ENCODE assay signal across 30 cellular contexts in the genomic region with DNA sequence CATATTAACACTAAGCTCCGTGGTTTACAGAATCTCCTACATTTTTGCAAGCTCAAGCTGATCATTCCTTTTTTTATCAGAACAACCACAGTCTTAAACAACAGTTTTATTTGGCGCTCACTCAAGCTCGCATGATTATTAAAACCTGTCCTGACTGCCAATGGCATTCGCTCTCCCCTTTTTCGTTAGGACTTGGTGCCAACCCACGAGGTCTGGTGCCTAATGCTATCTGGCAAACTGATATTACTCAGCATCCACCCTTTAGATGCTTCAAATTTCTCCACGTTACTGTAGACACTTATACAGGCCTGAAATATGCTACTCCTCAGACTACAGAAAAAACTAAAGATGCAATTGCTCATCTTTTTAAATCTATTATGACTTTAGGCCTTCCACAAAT. TPM values are rescaled to one million over a fixed set of nuclear protein-coding genes. Genes with fewer than 3 reads are reported as not detected.
DNase-seq lines count a peak whose midpoint lies in the region; ATAC-seq and TF ChIP-seq lines count a peak whose summit lies in the region.
"Had no signal": no experiment of that assay in that cellular context is flagged by ENCODE, and none has a peak within 500 bp of the region (broad histone marks: within the 10 kb centered on the region; RNA-seq: fewer than 3 reads in every experiment).

No MANE protein-coding gene starts in this region.

- peak overlapping the region; percentile 17 for H3K27ac Mint-ChIP-seq in central memory CD8-positive, alpha-beta T cell (ENCODE audit: low read depth)
- peak overlapping the region in 2 of 8 donors; percentile 8 to 12 for H3K27ac Mint-ChIP-seq in CD8-positive, alpha-beta memory T cell
- H3K27ac Mint-ChIP-seq: activated CD4-positive, alpha-beta T cell treated with anti-CD3 and anti-CD28 coated beads for 36 hours; activated naive CD8-positive, alpha-beta T cell treated with anti-CD3 and anti-CD28 coated beads for 36 hours; CD4-positive, alpha-beta T cell; effector memory CD8-positive, alpha-beta T cell; naive B cell; T-helper 1 cell treated with Interleukin-12 subunit alpha and Interleukin-12 subunit beta and Interleukin-4 antibody, amounts not matched to agents 30 μg/mL and 1 μg/mL, for 36 hours had no signal

- no peaks in the 10 kb centered on the region for H3K36me3 ChIP-seq in CD8-positive, alpha-beta memory T cell (ENCODE audit: insufficient read depth, low read length)
- no peaks in the 10 kb centered on the region for H3K36me3 ChIP-seq in esophagus squamous epithelium
- H3K36me3 ChIP-seq: esophagus muscularis mucosa, left lung had no signal

- H3K27me3 Mint-ChIP-seq in central memory CD8-positive, alpha-beta T cell, result no peaks in the 10 kb centered on the region
- no peaks in the 10 kb centered on the region for H3K27me3 Mint-ChIP-seq in CD8-positive, alpha-beta memory T cell
- H3K27me3 Mint-ChIP-seq: activated CD4-positive, alpha-beta T cell treated with anti-CD3 and anti-CD28 coated beads for 36 hours; activated naive CD8-positive, alpha-beta T cell treated with anti-CD3 and anti-CD28 coated beads for 36 hours; CD4-positive, alpha-beta T cell; effector memory CD8-positive, alpha-beta T cell; naive B cell had no signal

- DNase-seq in Right ventricle myocardium inferior (ENCODE audit: missing footprints) (no peak), cardiac septum (ENCODE audit: low spot score) (no peak), iris pigment epithelial cell (ENCODE audit: low read depth) (peak; percentile 54), GDM1 (lab: John Stamatoyannopoulos, UW) (no peak), esophagus squamous epithelium (lab: John Stamatoyannopoulos, UW) (no peak), caudate nucleus (lab: John Stamatoyannopoulos, UW) (no peak)
- DNase-seq in central memory CD8-positive, alpha-beta T cell (ENCODE audit: low spot score in 2 of 2), result no peak
- DNase-seq in CD8-positive, alpha-beta memory T cell, result no peak
- DNase-seq: 8988T; activated CD4-positive, alpha-beta T cell treated with anti-CD3 and anti-CD28 coated beads for 36 hours; activated CD8-positive, alpha-beta memory T cell treated with anti-CD3 and anti-CD28 coated beads for 24 hours; activated effector memory CD4-positive, alpha-beta T cell treated with anti-CD3 and anti-CD28 coated beads, Interleukin-2, amount 50 U/mL, for 16 hours; activated naive CD8-positive, alpha-beta T cell treated with anti-CD3 and anti-CD28 coated beads for 36 hours; CD4-positive, alpha-beta T cell; cortex of kidney; effector memory CD8-positive, alpha-beta T cell; GM23248; left lung; naive B cell; NCI-H510A; substantia nigra had no signal

- H3K4me3 Mint-ChIP-seq in central memory CD8-positive, alpha-beta T cell, result no peak overlapping the region
- no peak overlapping the region for H3K4me3 Mint-ChIP-seq in CD8-positive, alpha-beta memory T cell
- H3K4me3 Mint-ChIP-seq: activated CD4-positive, alpha-beta T cell treated with anti-CD3 and anti-CD28 coated beads for 36 hours; activated naive CD8-positive, alpha-beta T cell treated with anti-CD3 and anti-CD28 coated beads for 36 hours; CD4-positive, alpha-beta T cell; effector memory CD8-positive, alpha-beta T cell; naive B cell; T-helper 1 cell treated with Interleukin-12 subunit alpha and Interleukin-12 subunit beta and Interleukin-4 antibody, amounts not matched to agents 30 μg/mL and 1 μg/mL, for 36 hours had no signal

- H3K9me3 ChIP-seq in CD8-positive, alpha-beta memory T cell (ENCODE audit: low read length), result no peaks in the 10 kb centered on the region
- H3K9me3 ChIP-seq in esophagus squamous epithelium, result no peaks in the 10 kb centered on the region
- H3K9me3 ChIP-seq: esophagus muscularis mucosa, left lung had no signal

- intact Hi-C loops in Right ventricle myocardium inferior (cut with DNase I) (no loop called here), cardiac septum (cut with DNase I) (no loop called here), esophagus squamous epithelium (cut with DNase I) (no loop called here)

- no peaks in the 10 kb centered on the region for H3K27me3 ChIP-seq in CD8-positive, alpha-beta memory T cell (ENCODE audit: insufficient read depth, low read length, poor library complexity, severe bottlenecking)
- peaks cover 0 to 11% (median 0%) of the 10 kb centered on the region in 4 donors for H3K27me3 ChIP-seq in esophagus squamous epithelium
- H3K27me3 ChIP-seq: esophagus muscularis mucosa had no signal

- 55 to 56% methylated on average over 7 of the region's 7 CpGs for WGBS in esophagus squamous epithelium, 2 donors

- H3K27ac ChIP-seq in CD8-positive, alpha-beta memory T cell (ENCODE audit: low read depth, low read length), result no peak overlapping the region
- H3K27ac ChIP-seq in esophagus squamous epithelium (no peak overlapping the region), caudate nucleus (ENCODE audit: low read depth, low read length) (no peak overlapping the region)
- H3K27ac ChIP-seq: esophagus muscularis mucosa, GM23248, left lung, RWPE1, SK-N-MC had no signal

- no peak for TF ChIP-seq CTCF in esophagus squamous epithelium (IDR thresholded peaks at IDR 0.05)

- H3K4me3 ChIP-seq in CD8-positive, alpha-beta memory T cell (ENCODE audit: low read length), result no peak overlapping the region
- no peak overlapping the region for H3K4me3 ChIP-seq in esophagus squamous epithelium
- H3K4me3 ChIP-seq: esophagus muscularis mucosa, GM12878, GM23248, left lung, SK-N-MC, smooth muscle cell had no signal

- POLR2A ChIA-PET in CD8-positive, alpha-beta memory T cell (lab: Charles Lee), result no interaction called here

- no peaks in the 10 kb centered on the region for H3K4me1 ChIP-seq in CD8-positive, alpha-beta memory T cell (ENCODE audit: insufficient read depth, low read length)
- no peaks in the 10 kb centered on the region for H3K4me1 ChIP-seq in esophagus squamous epithelium
- H3K4me1 ChIP-seq: left lung had no signal

- peak; percentile 67 for ATAC-seq in Right ventricle myocardium inferior
- no peak for ATAC-seq in central memory CD8-positive, alpha-beta T cell (replicated peaks; ENCODE audit: extremely low read depth, poor library complexity, severe bottlenecking)
- ATAC-seq: activated CD4-positive, alpha-beta T cell treated with anti-CD3 and anti-CD28 coated beads for 36 hours; effector memory CD8-positive, alpha-beta T cell; GM12878; left lung had no signal

- no peak for TF ChIP-seq POLR2A in esophagus squamous epithelium (IDR thresholded peaks at IDR 0.05)

- CTCF ChIA-PET in CD8-positive, alpha-beta memory T cell (lab: Charles Lee), result interaction anchor here (1.5 kb wide), 1 partner anchor 9 kb away, joined by 4 read pairs; no protein-coding TSS in a partner anchor

- no peaks in the 10 kb centered on the region for H3K36me3 Mint-ChIP-seq in central memory CD8-positive, alpha-beta T cell (ENCODE audit: insufficient read depth)
- H3K36me3 Mint-ChIP-seq in CD8-positive, alpha-beta memory T cell, result no peaks in the 10 kb centered on the region
- H3K36me3 Mint-ChIP-seq: activated naive CD8-positive, alpha-beta T cell treated with anti-CD3 and anti-CD28 coated beads for 36 hours; brain; naive B cell had no signal

- no peaks in the 10 kb centered on the region for H3K9me3 Mint-ChIP-seq in central memory CD8-positive, alpha-beta T cell
- H3K9me3 Mint-ChIP-seq in CD8-positive, alpha-beta memory T cell, result no peaks in the 10 kb centered on the region
- H3K9me3 Mint-ChIP-seq: activated naive CD8-positive, alpha-beta T cell treated with anti-CD3 and anti-CD28 coated beads for 36 hours; brain; CD4-positive, alpha-beta T cell; effector memory CD8-positive, alpha-beta T cell; naive B cell; T-helper 1 cell treated with Interleukin-12 subunit alpha and Interleukin-12 subunit beta and Interleukin-4 antibody, amounts not matched to agents 30 μg/mL and 1 μg/mL, for 36 hours had no signal

- no peaks in the 10 kb centered on the region for H3K4me1 Mint-ChIP-seq in central memory CD8-positive, alpha-beta T cell
- H3K4me1 Mint-ChIP-seq in CD8-positive, alpha-beta memory T cell, result no peaks in the 10 kb centered on the region
- H3K4me1 Mint-ChIP-seq: activated CD4-positive, alpha-beta T cell treated with anti-CD3 and anti-CD28 coated beads for 36 hours; activated naive CD8-positive, alpha-beta T cell treated with anti-CD3 and anti-CD28 coated beads for 36 hours; naive B cell had no signal

RNA-seq across cellular contexts. Expression of gene ITLN1, which starts 23.0 kb away (rescaled TPM):
- total RNA-seq in Right ventricle myocardium inferior (9.2 TPM), cardiac septum (0.27 TPM), esophagus squamous epithelium (not detected)
- not detected for total RNA-seq in CD8-positive, alpha-beta memory T cell
- polyA plus RNA-seq in CD8-positive, alpha-beta memory T cell, result not detected
- total RNA-seq: activated CD4-positive, alpha-beta T cell treated with anti-CD3 and anti-CD28 coated beads for 36 hours; activated naive CD8-positive, alpha-beta T cell treated with anti-CD3 and anti-CD28 coated beads for 36 hours; CD4-positive, alpha-beta T cell; GM12878; GM23248; LHCN-M2; smooth muscle cell had no signal
- polyA plus RNA-seq: GM12878, GM23248, smooth muscle cell had no signal

RNA-seq across cellular contexts. Expression of gene CD244, which starts 45.3 kb away (rescaled TPM):
- total RNA-seq in Right ventricle myocardium inferior (0.70 TPM), cardiac septum (0.24 TPM), esophagus squamous epithelium (1 to 10 TPM in 1 of 4 donors, under 1 TPM in 3; 0.18 to 1.7 (median 0.56) TPM)
- 1 to 10 TPM; 1.8 to 1.9 TPM for total RNA-seq in CD8-positive, alpha-beta memory T cell
- 40.7 TPM for polyA plus RNA-seq in CD8-positive, alpha-beta memory T cell
- total RNA-seq: GM23248, LHCN-M2 had no signal
- polyA plus RNA-seq: GM23248, smooth muscle cell had no signal

RNA-seq across cellular contexts. Expression of gene ITLN2, which starts 46.6 kb away (rescaled TPM):
- total RNA-seq in Right ventricle myocardium inferior (not detected), cardiac septum (not detected), esophagus squamous epithelium (not detected)
- not detected for total RNA-seq in CD8-positive, alpha-beta memory T cell
- polyA plus RNA-seq in CD8-positive, alpha-beta memory T cell, result not detected
- total RNA-seq: activated CD4-positive, alpha-beta T cell treated with anti-CD3 and anti-CD28 coated beads for 36 hours; activated naive CD8-positive, alpha-beta T cell treated with anti-CD3 and anti-CD28 coated beads for 36 hours; CD4-positive, alpha-beta T cell; esophagus muscularis mucosa; GM12878; GM23248; LHCN-M2; smooth muscle cell; urinary bladder had no signal
- polyA plus RNA-seq: GM12878, GM23248, smooth muscle cell had no signal
